12 cellular contexts compared by ENCODE assay signal in the genomic region with DNA sequence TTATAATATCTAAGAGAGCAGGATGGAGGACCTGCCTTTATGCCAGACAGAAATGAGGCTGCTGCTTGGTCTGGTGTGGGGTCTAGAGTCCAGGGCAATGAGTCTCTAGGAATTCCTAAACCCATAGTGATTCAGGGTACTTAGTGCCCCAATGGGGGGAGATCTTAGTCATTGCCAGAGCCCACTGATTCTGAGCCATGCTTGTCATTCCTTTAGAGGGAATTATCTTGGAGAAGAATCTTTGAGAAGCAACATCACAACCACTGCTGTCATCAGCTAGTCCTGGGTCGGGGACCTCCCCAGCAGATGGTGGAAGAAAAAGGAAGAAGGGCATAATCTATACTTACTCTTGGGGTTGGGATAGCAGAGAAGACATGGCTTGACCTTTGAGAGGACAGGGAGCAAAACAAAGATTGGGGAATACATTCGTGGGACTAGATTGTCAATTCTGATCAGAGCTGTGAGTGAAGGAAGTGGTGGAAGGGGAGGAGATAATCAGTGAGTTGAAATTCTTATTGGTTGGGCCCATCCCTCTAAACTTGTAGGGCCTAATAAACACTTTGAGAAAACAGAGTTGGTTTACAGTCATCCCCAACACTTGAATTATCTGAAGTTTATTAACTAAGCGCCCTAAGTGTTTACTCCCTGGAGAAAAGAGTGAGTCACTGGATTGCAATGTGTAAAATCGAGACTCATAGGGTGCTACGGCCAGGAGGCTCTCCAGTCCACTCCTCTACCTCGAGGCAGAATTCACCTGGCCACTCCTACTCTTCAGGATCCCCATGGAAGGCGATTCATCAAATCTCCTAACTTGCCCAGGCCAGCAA. TPM values are rescaled to one million over a fixed set of nuclear protein-coding genes. Genes with fewer than 3 reads are reported as not detected.
DNase-seq lines count a peak whose midpoint lies in the region; FAIRE-seq and TF ChIP-seq lines count a peak whose summit lies in the region.
"Had no signal": no experiment of that assay in that cellular context is flagged by ENCODE, and none has a peak within 500 bp of the region (broad histone marks: within the 10 kb centered on the region; RNA-seq: fewer than 3 reads in every experiment).

No MANE protein-coding gene starts in this region.

- no peak for TF ChIP-seq POLR2A in H1 (IDR thresholded peaks at IDR 0.05; ENCODE audit: control extremely low read depth in 1 of 2, low read depth in 2 of 2, low read length in 2 of 2)
- no peak for TF ChIP-seq POLR2A in GM12892 (IDR thresholded peaks at IDR 0.05; ENCODE audit: low read depth, low read length)

- no peak for TF ChIP-seq CTCF in H1 (IDR thresholded peaks at IDR 0.05; ENCODE audit: control extremely low read depth in 1 of 3, insufficient read depth in 1 of 3, low read depth in 1 of 3, low read length in 3 of 3)
- no peak for TF ChIP-seq CTCF in smooth muscle cell (IDR thresholded peaks at IDR 0.05; ENCODE audit: borderline replicate concordance, insufficient read depth, poor library complexity, severe bottlenecking)
- no peak for TF ChIP-seq CTCF in CD14-positive monocyte (IDR thresholded peaks at IDR 0.05)

- H3K4ac ChIP-seq in H1 (replicated peaks; ENCODE audit: insufficient read length, low read depth, low read length) = no peak overlapping the region

- H2BK20ac ChIP-seq in H1 (ENCODE audit: low read length) = no peak overlapping the region

- CTCF ChIA-PET in H1 (lab: Charles Lee; ENCODE audit: partially characterized antibody) = interaction anchor here (1.9 kb wide), 1 partner anchor 27 kb away, joined by 4 read pairs; no protein-coding TSS in a partner anchor

- no peaks in the 10 kb centered on the region for H3K79me2 ChIP-seq in H1 (ENCODE audit: control insufficient read depth in 1 of 2, insufficient read depth in 2 of 2, low read length in 2 of 2)
- no peaks in the 10 kb centered on the region for H3K79me2 ChIP-seq in smooth muscle cell (ENCODE audit: low read depth)

- no peaks in the 10 kb centered on the region for H3K27me3 ChIP-seq in H1 (replicated peaks in 1 of 4; ENCODE audit: control insufficient read depth in 3 of 4, extremely low read depth in 1 of 4, insufficient read depth in 3 of 4, low read length in 3 of 4)
- no peaks in the 10 kb centered on the region for H3K27me3 ChIP-seq in smooth muscle cell (ENCODE audit: low read depth)
- H3K27me3 ChIP-seq: right atrium auricular region had no signal

- FAIRE-seq in H1 (lab: Jason Lieb, UNC) (no peak), GM12892 (lab: Jason Lieb, UNC) (no peak)

- peaks cover 0 to 2% (median 0%) of the 10 kb centered on the region in 7 donors for H3K9me3 Mint-ChIP-seq in CD14-positive monocyte

- no peak overlapping the region for H3K18ac ChIP-seq in H1 (ENCODE audit: extremely low read depth, low read length)

- peak overlapping the region; percentile 76; the same call in 1 of the 2 replicates for H2AK5ac ChIP-seq in H1 (ENCODE audit: low read depth, low read length)

- TF ChIP-seq EP300 in H1 (IDR thresholded peaks at IDR 0.05; ENCODE audit: borderline replicate concordance in 1 of 2, low read depth in 2 of 2, low read length in 2 of 2) = no peak

- H2BK12ac ChIP-seq in H1 (ENCODE audit: low read depth, low read length) = peak overlapping the region; percentile 84; the same call in 1 of the 2 replicates

- peaks cover 2% of the 10 kb centered on the region; the same call in 1 of the 2 replicates for H3K23me2 ChIP-seq in H1 (ENCODE audit: low read depth, low read length)

- DNase-seq in HT1080 (ENCODE audit: low read depth) (peak; percentile 35), H1 (ENCODE audit: low read depth in 1 of 2, low spot score in 2 of 2) (no peak), smooth muscle cell (lab: John Stamatoyannopoulos, UW; ENCODE audit: unreplicated experiment) (no peak), DMS114 treated with DMSO at 0.1 percent for 48 hours (lab: John Stamatoyannopoulos, UW; ENCODE audit: unreplicated experiment) (no peak), CD14-positive monocyte (ENCODE audit: low spot score) (no peak), GM12892 (ENCODE audit: insufficient read length) (no peak)
- DNase-seq: activated effector memory CD4-positive, alpha-beta T cell treated with anti-CD3 and anti-CD28 coated beads, Interleukin-2, amount 50 U/mL, for 16 hours had no signal

- WGBS in H1 (ENCODE audit: extremely low coverage in 1 of 2, insufficient coverage in 1 of 2, insufficient read length in 1 of 2, insufficient replicate concordance in 2 of 2, low coverage in 1 of 2, low lambda C conversion rate in 2 of 2, missing lambda C conversion rate in 1 of 2), 2 experiments = 58% methylated on average over 7 of the region's 7 CpGs; no CpG with 5 or more reads in 1 of the 2 experiments
- WGBS in smooth muscle cell (ENCODE audit: low lambda C conversion rate) = 42% methylated on average over 7 of the region's 7 CpGs

- no peaks in the 10 kb centered on the region for H3K79me1 ChIP-seq in H1 (ENCODE audit: low read depth, low read length)

- H3K27ac Mint-ChIP-seq in CD14-positive monocyte = no peak overlapping the region

- H4K5ac ChIP-seq in H1 (ENCODE audit: insufficient read length, low read depth, low read length) = no peak overlapping the region

- H2BK5ac ChIP-seq in H1 (ENCODE audit: low read depth, low read length) = no peak overlapping the region; the same call in 1 of the 2 replicates

- POLR2A ChIA-PET in H1 (lab: Charles Lee; ENCODE audit: partially characterized antibody) = no interaction called here

- H3K4me2 ChIP-seq in H1 (ENCODE audit: insufficient read depth in 1 of 2, low read depth in 2 of 2, low read length in 2 of 2) (no peak overlapping the region; a peak in 1 of 4 replicates), smooth muscle cell (peak overlapping the region; percentile 19)

- H3K9ac ChIP-seq in H1 (replicated peaks in 1 of 4; ENCODE audit: extremely low read depth in 1 of 4, low read depth in 3 of 4, low read length in 3 of 4) = no peak overlapping the region
- no peak overlapping the region for H3K9ac ChIP-seq in smooth muscle cell (ENCODE audit: low read depth)

- TF ChIP-seq RAD21 in H1 (IDR thresholded peaks at IDR 0.05 in 1 of 2, conservative IDR thresholded peaks at IDR 0.05 in 1 of 2; ENCODE audit: low read depth in 2 of 2, low read length in 2 of 2) = no peak

- peaks cover 7 to 9% (median 9%) of the 10 kb centered on the region in 3 donors for H3K27me3 Mint-ChIP-seq in CD14-positive monocyte (ENCODE audit: low read depth in 3 of 3)

- H3K4me3 Mint-ChIP-seq in CD14-positive monocyte = no peak overlapping the region

- no peaks in the 10 kb centered on the region for H3K36me3 Mint-ChIP-seq in CD14-positive monocyte

- no peak overlapping the region for H3K23ac ChIP-seq in H1 (ENCODE audit: insufficient read length)

- intact Hi-C loops in CD14-positive monocyte (cut with micrococcal nuclease) = no loop called here

- no peak overlapping the region for H2BK120ac ChIP-seq in H1 (replicated peaks; ENCODE audit: low read depth, low read length)

- H3K4me3 ChIP-seq in H1 (ENCODE audit: extremely low read depth in 1 of 4, insufficient read depth in 2 of 4, low read depth in 3 of 4, low read length in 4 of 4) (no peak overlapping the region), smooth muscle cell (no peak overlapping the region)
- H3K4me3 ChIP-seq: HAP-1, right atrium auricular region had no signal

- no peaks in the 10 kb centered on the region for H3K36me3 ChIP-seq in H1 (ENCODE audit: control insufficient read depth in 2 of 4, insufficient read depth in 4 of 4, low read length in 3 of 4)
- no peaks in the 10 kb centered on the region for H3K36me3 ChIP-seq in smooth muscle cell (ENCODE audit: low read depth)
- H3K36me3 ChIP-seq: HAP-1, right atrium auricular region had no signal

- H3K4me1 Mint-ChIP-seq in CD14-positive monocyte = no peaks in the 10 kb centered on the region

- H3K4me1 ChIP-seq in H1 (replicated peaks in 1 of 4; ENCODE audit: control insufficient read depth in 3 of 4, insufficient read depth in 4 of 4, low read length in 3 of 4) (peaks cover 0 to 11% (median 2%) of the 10 kb centered on the region in 4 experiments; a peak in 3 of 7 replicates), smooth muscle cell (ENCODE audit: low read depth) (no peaks in the 10 kb centered on the region)
- H3K4me1 ChIP-seq: right atrium auricular region had no signal

- H3K9me3 ChIP-seq in H1 (ENCODE audit: insufficient read depth in 2 of 2, low read depth in 1 of 2, low read length in 1 of 2) (no peaks in the 10 kb centered on the region; a peak in 1 of 4 replicates), smooth muscle cell (replicated peaks; ENCODE audit: low read depth) (no peaks in the 10 kb centered on the region)
- H3K9me3 ChIP-seq: HAP-1, right atrium auricular region had no signal

- no peak overlapping the region for H4K8ac ChIP-seq in H1 (ENCODE audit: extremely low read depth, insufficient read depth, low read length)

- H2AFZ ChIP-seq in H1 (ENCODE audit: low read length) = no peak overlapping the region
- no peak overlapping the region for H2AFZ ChIP-seq in smooth muscle cell (ENCODE audit: low read depth)

- H3K27ac ChIP-seq in H1 (ENCODE audit: low read depth, low read length) = no peak overlapping the region
- H3K27ac ChIP-seq in smooth muscle cell (ENCODE audit: low read depth) = peak overlapping the region; percentile 51
- H3K27ac ChIP-seq: right atrium auricular region had no signal

- no peak overlapping the region; the same call in 1 of the 2 replicates for H2BK15ac ChIP-seq in H1 (ENCODE audit: low read length)

- H3K56ac ChIP-seq in H1 (replicated peaks; ENCODE audit: insufficient read length, low read depth, low read length) = no peak overlapping the region

- H4K20me1 ChIP-seq in H1 (replicated peaks in 1 of 2; ENCODE audit: control insufficient read depth in 1 of 2, insufficient read depth in 2 of 2, low read length in 2 of 2) (no peaks in the 10 kb centered on the region), smooth muscle cell (ENCODE audit: low read depth) (no peaks in the 10 kb centered on the region)

- H4K91ac ChIP-seq in H1 (replicated peaks; ENCODE audit: insufficient read length, low read length) = no peak overlapping the region

- H3K14ac ChIP-seq in H1 (ENCODE audit: insufficient read length) = no peak overlapping the region

- no peaks in the 10 kb centered on the region for H3F3A ChIP-seq in smooth muscle cell (ENCODE audit: low read depth)

RNA-seq across cellular contexts. Expression of a gene that starts 3.0 kb away (rescaled TPM):
- total RNA-seq in HT1080 (2014; rRNA removed; shearing (Covaris generic)) = 0.13 TPM in 1 of 2 replicates, not detected in the other
- 0.08 TPM in 1 of 2 replicates, not detected in the other for polyA plus RNA-seq in HT1080 (2015; cell fraction: cytosol; rRNA removed)
- polyA plus RNA-seq in HT1080 (2015; cell fraction: nucleus; rRNA removed) = not detected in 2 replicates
- not detected in 2 replicates for total RNA-seq in H1 (2021; fragmentation: NEBNext Ultra II Directional; extraction: Animal tissue kit (Norgen Biotek cat#: 25700))
- polyA plus RNA-seq in H1 (2011; rRNA removed) (not detected in 2 replicates), smooth muscle cell (not detected in 2 replicates), CD14-positive monocyte (not detected)
- 0.03 TPM for polyA plus RNA-seq in H1 (2011; cell fraction: cytosol; rRNA removed)
- not detected for polyA plus RNA-seq in H1 (2011; cell fraction: nucleus; rRNA removed)
- polyA plus RNA-seq in H1 (2012, experiment 1 of 2) = not detected in 4 replicates
- polyA plus RNA-seq in H1 (2012, experiment 2 of 2) = not detected
- polyA plus RNA-seq in H1 (2013, experiment 1 of 2) = not detected
- polyA plus RNA-seq in H1 (2013, experiment 2 of 2) = not detected
- not detected in 2 replicates for polyA minus RNA-seq in H1 (2011; rRNA and poly(A)+ RNA removed)
- not detected for polyA minus RNA-seq in H1 (2011; cell fraction: cytosol; rRNA and poly(A)+ RNA removed)
- not detected for polyA minus RNA-seq in H1 (2011; cell fraction: nucleus; rRNA and poly(A)+ RNA removed)
- not detected in 2 replicates for total RNA-seq in smooth muscle cell
- not detected for polyA plus RNA-seq in GM12892 (2012; ENCODE audit: missing spikeins)
- total RNA-seq: cardiac septum; LHCN-M2; right atrium auricular region; T-helper 1 cell treated with Interleukin-12 subunit alpha and Interleukin-12 subunit beta and Interleukin-4 antibody, amounts not matched to agents 30 ng/mL and 1 ng/mL, for 36 hours had no signal

RNA-seq across cellular contexts. Expression of a gene that starts 15.0 kb away (rescaled TPM):
- not detected in 2 replicates for total RNA-seq in HT1080 (2014; rRNA removed; shearing (Covaris generic))
- not detected in 2 replicates for polyA plus RNA-seq in HT1080 (2015; cell fraction: cytosol; rRNA removed)
- 0.23 and 0.25 TPM in 2 replicates for polyA plus RNA-seq in HT1080 (2015; cell fraction: nucleus; rRNA removed)
- total RNA-seq in H1 (2021; fragmentation: NEBNext Ultra II Directional; extraction: Animal tissue kit (Norgen Biotek cat#: 25700)) = not detected in 2 replicates
- polyA plus RNA-seq in H1 (2011; rRNA removed) = 0.06 TPM in 1 of 2 replicates, not detected in the other
- polyA plus RNA-seq in H1 (2011; cell fraction: cytosol; rRNA removed) = not detected
- polyA plus RNA-seq in H1 (2011; cell fraction: nucleus; rRNA removed) = not detected
- not detected in 4 replicates for polyA plus RNA-seq in H1 (2012, experiment 1 of 2)
- polyA plus RNA-seq in H1 (2012, experiment 2 of 2) = not detected
- 0.02 TPM for polyA plus RNA-seq in H1 (2013, experiment 1 of 2)
- not detected for polyA plus RNA-seq in H1 (2013, experiment 2 of 2)
- polyA minus RNA-seq in H1 (2011; rRNA and poly(A)+ RNA removed) = not detected in 2 replicates
- not detected for polyA minus RNA-seq in H1 (2011; cell fraction: cytosol; rRNA and poly(A)+ RNA removed)
- not detected for polyA minus RNA-seq in H1 (2011; cell fraction: nucleus; rRNA and poly(A)+ RNA removed)
- 0.45 TPM in 1 of 2 replicates, not detected in the other for total RNA-seq in smooth muscle cell
- polyA plus RNA-seq in smooth muscle cell = not detected in 2 replicates
- polyA plus RNA-seq in CD14-positive monocyte = not detected
- not detected for polyA plus RNA-seq in GM12892 (2012; ENCODE audit: missing spikeins)
- total RNA-seq: cardiac septum; LHCN-M2; right atrium auricular region; T-helper 1 cell treated with Interleukin-12 subunit alpha and Interleukin-12 subunit beta and Interleukin-4 antibody, amounts not matched to agents 30 ng/mL and 1 ng/mL, for 36 hours had no signal

RNA-seq across cellular contexts. Expression of a gene that starts 21.7 kb away (rescaled TPM):
- not detected in 2 replicates for total RNA-seq in HT1080 (2014; rRNA removed; shearing (Covaris generic))
- polyA plus RNA-seq in HT1080 (2015; cell fraction: cytosol; rRNA removed) = not detected in 2 replicates
- not detected in 2 replicates for polyA plus RNA-seq in HT1080 (2015; cell fraction: nucleus; rRNA removed)
- total RNA-seq in H1 (2021; fragmentation: NEBNext Ultra II Directional; extraction: Animal tissue kit (Norgen Biotek cat#: 25700)) = not detected in 2 replicates
- polyA plus RNA-seq in H1 (2011; rRNA removed) = not detected in 2 replicates
- polyA plus RNA-seq in H1 (2011; cell fraction: cytosol; rRNA removed) = not detected
- not detected for polyA plus RNA-seq in H1 (2011; cell fraction: nucleus; rRNA removed)
- polyA plus RNA-seq in H1 (2012, experiment 1 of 2) = not detected in 4 replicates
- not detected for polyA plus RNA-seq in H1 (2012, experiment 2 of 2)
- not detected for polyA plus RNA-seq in H1 (2013, experiment 1 of 2)
- not detected for polyA plus RNA-seq in H1 (2013, experiment 2 of 2)
- polyA minus RNA-seq in H1 (2011; rRNA and poly(A)+ RNA removed) = not detected in 2 replicates
- not detected for polyA minus RNA-seq in H1 (2011; cell fraction: cytosol; rRNA and poly(A)+ RNA removed)
- not detected for polyA minus RNA-seq in H1 (2011; cell fraction: nucleus; rRNA and poly(A)+ RNA removed)
- total RNA-seq in smooth muscle cell = not detected in 2 replicates
- polyA plus RNA-seq in smooth muscle cell = not detected in 2 replicates
- not detected for polyA plus RNA-seq in CD14-positive monocyte
- not detected for polyA plus RNA-seq in GM12892 (2012; ENCODE audit: missing spikeins)
- total RNA-seq: cardiac septum; LHCN-M2; right atrium auricular region; T-helper 1 cell treated with Interleukin-12 subunit alpha and Interleukin-12 subunit beta and Interleukin-4 antibody, amounts not matched to agents 30 ng/mL and 1 ng/mL, for 36 hours had no signal

RNA-seq across cellular contexts. Expression of a gene that starts 35.2 kb away (rescaled TPM):
- 0.45 and 1.0 TPM in 2 replicates for total RNA-seq in HT1080 (2014; rRNA removed; shearing (Covaris generic))
- 1.3 and 1.8 TPM in 2 replicates for polyA plus RNA-seq in HT1080 (2015; cell fraction: cytosol; rRNA removed)
- 38.6 and 41.6 TPM in 2 replicates for polyA plus RNA-seq in HT1080 (2015; cell fraction: nucleus; rRNA removed)
- total RNA-seq in H1 (2021; fragmentation: NEBNext Ultra II Directional; extraction: Animal tissue kit (Norgen Biotek cat#: 25700)) = not detected in 2 replicates
- polyA plus RNA-seq in H1 (2011; rRNA removed) = not detected in 2 replicates
- polyA plus RNA-seq in H1 (2011; cell fraction: cytosol; rRNA removed) = not detected
- not detected for polyA plus RNA-seq in H1 (2011; cell fraction: nucleus; rRNA removed)
- polyA plus RNA-seq in H1 (2012, experiment 1 of 2) = not detected in 4 replicates
- polyA plus RNA-seq in H1 (2012, experiment 2 of 2) = not detected
- polyA plus RNA-seq in H1 (2013, experiment 1 of 2) = not detected
- polyA plus RNA-seq in H1 (2013, experiment 2 of 2) = not detected
- not detected in 2 replicates for polyA minus RNA-seq in H1 (2011; rRNA and poly(A)+ RNA removed)
- polyA minus RNA-seq in H1 (2011; cell fraction: cytosol; rRNA and poly(A)+ RNA removed) = not detected
- polyA minus RNA-seq in H1 (2011; cell fraction: nucleus; rRNA and poly(A)+ RNA removed) = not detected
- total RNA-seq in smooth muscle cell = 0.85 and 3.4 TPM in 2 replicates
- polyA plus RNA-seq in smooth muscle cell = 4.1 and 5.5 TPM in 2 replicates
- not detected for polyA plus RNA-seq in CD14-positive monocyte
- polyA plus RNA-seq in GM12892 (2012; ENCODE audit: missing spikeins) = not detected
- total RNA-seq: cardiac septum; LHCN-M2; right atrium auricular region; T-helper 1 cell treated with Interleukin-12 subunit alpha and Interleukin-12 subunit beta and Interleukin-4 antibody, amounts not matched to agents 30 ng/mL and 1 ng/mL, for 36 hours had no signal

RNA-seq across cellular contexts. Expression of a gene that starts 49.9 kb away (rescaled TPM):
- total RNA-seq in HT1080 (2014; rRNA removed; shearing (Covaris generic)) = 0.13 TPM in 1 of 2 replicates, not detected in the other
- polyA plus RNA-seq in HT1080 (2015; cell fraction: cytosol; rRNA removed) = 0.03 and 0.21 TPM in 2 replicates
- 0.16 TPM in 1 of 2 replicates, not detected in the other for polyA plus RNA-seq in HT1080 (2015; cell fraction: nucleus; rRNA removed)
- not detected in 2 replicates for total RNA-seq in H1 (2021; fragmentation: NEBNext Ultra II Directional; extraction: Animal tissue kit (Norgen Biotek cat#: 25700))
- polyA plus RNA-seq in H1 (2011; rRNA removed) (not detected in 2 replicates), smooth muscle cell (1.6 TPM in 1 of 2 replicates, not detected in the other), CD14-positive monocyte (not detected)
- polyA plus RNA-seq in H1 (2011; cell fraction: cytosol; rRNA removed) = not detected
- polyA plus RNA-seq in H1 (2011; cell fraction: nucleus; rRNA removed) = not detected
- not detected in 4 replicates for polyA plus RNA-seq in H1 (2012, experiment 1 of 2)
- not detected for polyA plus RNA-seq in H1 (2012, experiment 2 of 2)
- not detected for polyA plus RNA-seq in H1 (2013, experiment 1 of 2)
- polyA plus RNA-seq in H1 (2013, experiment 2 of 2) = not detected
- not detected in 2 replicates for polyA minus RNA-seq in H1 (2011; rRNA and poly(A)+ RNA removed)
- polyA minus RNA-seq in H1 (2011; cell fraction: cytosol; rRNA and poly(A)+ RNA removed) = not detected
- polyA minus RNA-seq in H1 (2011; cell fraction: nucleus; rRNA and poly(A)+ RNA removed) = not detected
- 1.2 and 2.7 TPM in 2 replicates for total RNA-seq in smooth muscle cell
- polyA plus RNA-seq in GM12892 (2012; ENCODE audit: missing spikeins) = not detected
- total RNA-seq: cardiac septum; LHCN-M2; right atrium auricular region; T-helper 1 cell treated with Interleukin-12 subunit alpha and Interleukin-12 subunit beta and Interleukin-4 antibody, amounts not matched to agents 30 ng/mL and 1 ng/mL, for 36 hours had no signal
